Comparison of ENCODE assay signal across 17 cellular contexts in the genomic region with DNA sequence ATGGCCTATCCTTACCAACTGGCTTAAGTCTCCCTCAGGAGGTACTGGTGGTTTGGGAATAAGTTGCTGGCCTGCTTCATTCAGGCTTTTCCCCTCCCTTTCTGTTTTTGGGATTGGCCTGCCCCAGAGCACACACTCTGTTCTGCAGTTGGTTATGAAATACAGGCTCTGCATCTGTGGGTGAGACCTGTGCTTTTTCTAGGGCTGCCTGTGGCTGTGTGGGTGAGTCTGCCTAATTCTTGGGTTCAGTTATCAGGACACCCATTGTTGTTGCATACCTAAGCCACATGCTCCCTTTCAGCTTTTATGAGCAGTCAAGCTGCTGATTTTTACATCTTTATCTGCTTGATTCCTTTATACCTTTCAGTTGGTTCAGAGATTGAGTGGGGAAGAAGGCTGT. TPM values are rescaled to one million over a fixed set of nuclear protein-coding genes. Genes with fewer than 3 reads are reported as not detected.
DNase-seq lines count a peak whose midpoint lies in the region; ATAC-seq and TF ChIP-seq lines count a peak whose summit lies in the region.
"Had no signal": no experiment of that assay in that cellular context is flagged by ENCODE, and none has a peak within 500 bp of the region (broad histone marks: within the 10 kb centered on the region; RNA-seq: fewer than 3 reads in every experiment).

No MANE protein-coding gene starts in this region.

- H3K4me2 ChIP-seq in IMR-90 (ENCODE audit: low read depth, low read length), result no peak overlapping the region
- no peak overlapping the region for H3K4me2 ChIP-seq in smooth muscle cell
- H3K4me2 ChIP-seq in MM.1S (ENCODE audit: low read depth, low read length), result no peak overlapping the region

- H3K4me3 ChIP-seq in IMR-90 (ENCODE audit: insufficient read depth, low read depth, low read length) (no peak overlapping the region), smooth muscle cell (no peak overlapping the region), MM.1S (ENCODE audit: low read length) (no peak overlapping the region)
- H3K4me3 ChIP-seq: SK-N-MC had no signal

- H3K9me3 Mint-ChIP-seq in activated T-cell treated with anti-CD3 and anti-CD28 coated beads, Interleukin-2, amount 50 U/mL, for 72 hours, result no peaks in the 10 kb centered on the region

- TF ChIP-seq RAD21 in IMR-90 (IDR thresholded peaks at IDR 0.05; ENCODE audit: low read length), result no peak

- no peaks in the 10 kb centered on the region for H3K9me2 ChIP-seq in MM.1S (replicated peaks; ENCODE audit: insufficient read depth, low read length)

- H3K56ac ChIP-seq in IMR-90 (ENCODE audit: extremely low read depth, insufficient read depth, low read length), result no peak overlapping the region

- POLR2A ChIA-PET in IMR-90 (lab: Charles Lee; ENCODE audit: unreplicated experiment), result no interaction called here

- no TSS peak for BruUV-seq in IMR-90 (replicated peaks; lab: Mats Ljungman, UMichigan)

- H3K27ac Mint-ChIP-seq in activated T-cell treated with anti-CD3 and anti-CD28 coated beads, Interleukin-2, amount 50 U/mL, for 72 hours, result no peak overlapping the region

- H4K5ac ChIP-seq in IMR-90 (ENCODE audit: low read depth, low read length), result no peak overlapping the region

- CTCF ChIA-PET in IMR-90 (lab: Yijun Ruan, JAX), result no interaction called here

- no peak overlapping the region for H3K9ac ChIP-seq in IMR-90 (ENCODE audit: low read depth, low read length)
- H3K9ac ChIP-seq in smooth muscle cell (ENCODE audit: low read depth), result no peak overlapping the region
- H3K9ac ChIP-seq in MM.1S (ENCODE audit: low read length), result no peak overlapping the region

- no peak overlapping the region for H2AFZ ChIP-seq in IMR-90 (replicated peaks; ENCODE audit: low read length, poor library complexity)
- H2AFZ ChIP-seq in smooth muscle cell (ENCODE audit: low read depth), result no peak overlapping the region
- no peak overlapping the region for H2AFZ ChIP-seq in MM.1S (ENCODE audit: low read length)

- no peak for TF ChIP-seq POLR2A in IMR-90 (IDR thresholded peaks at IDR 0.05; ENCODE audit: low read depth, low read length)

- peaks cover 6% of the 10 kb centered on the region for H3K4me1 Mint-ChIP-seq in activated T-cell treated with anti-CD3 and anti-CD28 coated beads, Interleukin-2, amount 50 U/mL, for 72 hours (ENCODE audit: low read depth)

- no peaks in the 10 kb centered on the region for H4K20me1 ChIP-seq in IMR-90 (ENCODE audit: insufficient read depth, low read length)
- H4K20me1 ChIP-seq in smooth muscle cell (ENCODE audit: low read depth), result no peaks in the 10 kb centered on the region
- H4K20me1 ChIP-seq in MM.1S (ENCODE audit: insufficient read depth, low read length), result no peaks in the 10 kb centered on the region

- no peak overlapping the region for H3K18ac ChIP-seq in IMR-90 (ENCODE audit: low read depth, low read length)

- no peak for ATAC-seq in IMR-90 (ENCODE audit: low read depth)
- ATAC-seq in activated T-cell treated with anti-CD3 and anti-CD28 coated beads, Interleukin-2, amount 50 U/mL, for 72 hours (replicated peaks in 1 of 2), result no peak

- H3F3A ChIP-seq in smooth muscle cell (ENCODE audit: low read depth) (no peaks in the 10 kb centered on the region), MM.1S (ENCODE audit: insufficient read depth, low read length) (no peaks in the 10 kb centered on the region)

- peaks cover 9% of the 10 kb centered on the region for H3K9me1 ChIP-seq in IMR-90 (ENCODE audit: insufficient read depth, low read length)

- no peaks in the 10 kb centered on the region for H3K9me3 ChIP-seq in IMR-90 (ENCODE audit: control insufficient read depth, insufficient read depth, low read length)
- no peaks in the 10 kb centered on the region for H3K9me3 ChIP-seq in smooth muscle cell (replicated peaks; ENCODE audit: low read depth)
- H3K9me3 ChIP-seq in MM.1S (replicated peaks; ENCODE audit: insufficient read depth, low read length), result no peaks in the 10 kb centered on the region
- H3K9me3 ChIP-seq: BE2C had no signal

- H3K4me1 ChIP-seq in IMR-90 (ENCODE audit: control insufficient read depth, insufficient read depth, low read length) (peaks cover 4% of the 10 kb centered on the region), smooth muscle cell (ENCODE audit: low read depth) (no peaks in the 10 kb centered on the region), MM.1S (ENCODE audit: low read length) (no peaks in the 10 kb centered on the region)
- H3K4me1 ChIP-seq: BE2C had no signal

- in situ Hi-C loops in IMR-90 (cut with MboI; ENCODE audit: low sequenced_read_pairs), result loop anchor here (25.0 kb wide), 1 partner anchor 655 kb away; no protein-coding TSS in a partner anchor

- H2BK20ac ChIP-seq in IMR-90 (ENCODE audit: low read depth, low read length), result no peak overlapping the region

- H2BK120ac ChIP-seq in IMR-90 (ENCODE audit: low read depth, low read length), result no peak overlapping the region

- H3K14ac ChIP-seq in IMR-90 (replicated peaks; ENCODE audit: low read depth, low read length), result no peak overlapping the region

- H4K91ac ChIP-seq in IMR-90 (ENCODE audit: insufficient read depth, low read depth, low read length), result no peak overlapping the region

- H3K36me3 ChIP-seq in IMR-90 (ENCODE audit: control insufficient read depth, insufficient read depth, low read length), result no peaks in the 10 kb centered on the region
- H3K36me3 ChIP-seq in smooth muscle cell (ENCODE audit: low read depth), result no peaks in the 10 kb centered on the region
- H3K36me3 ChIP-seq in MM.1S (replicated peaks; ENCODE audit: insufficient read depth, low read length), result no peaks in the 10 kb centered on the region
- H3K36me3 ChIP-seq: BE2C had no signal

- H2AK9ac ChIP-seq in IMR-90 (replicated peaks; ENCODE audit: low read depth, low read length, poor library complexity), result no peak overlapping the region

- TF ChIP-seq CTCF in IMR-90 (conservative IDR thresholded peaks at IDR 0.05; ENCODE audit: low read depth, low read length) (no peak), smooth muscle cell (IDR thresholded peaks at IDR 0.05; ENCODE audit: borderline replicate concordance, insufficient read depth, poor library complexity, severe bottlenecking) (no peak), MM.1S (IDR thresholded peaks at IDR 0.05; ENCODE audit: low read length) (no peak)

- H3K79me2 ChIP-seq in smooth muscle cell (ENCODE audit: low read depth) (no peaks in the 10 kb centered on the region), MM.1S (ENCODE audit: low read length) (no peaks in the 10 kb centered on the region)

- H3K79me1 ChIP-seq in IMR-90 (ENCODE audit: low read depth in 1 of 2, low read length in 2 of 2), result no peaks in the 10 kb centered on the region

- no peak overlapping the region for H3K23ac ChIP-seq in IMR-90 (ENCODE audit: low read depth, low read length)

- H2BK15ac ChIP-seq in IMR-90 (ENCODE audit: low read depth, low read length), result no peak overlapping the region

- dilution Hi-C loops in IMR-90 (cut with HindIII; ENCODE audit: low sequenced_read_pairs, unreplicated experiment), result no loop called here

- no peak overlapping the region for H3K4me3 Mint-ChIP-seq in activated T-cell treated with anti-CD3 and anti-CD28 coated beads, Interleukin-2, amount 50 U/mL, for 72 hours

- DNase-seq in IMR-90, result peak; percentile 1
- no peak for DNase-seq in epithelial cell of prostate (ENCODE audit: low read depth, low spot score)
- peak; percentile 42 for DNase-seq in myocyte (ENCODE audit: low read depth)
- DNase-seq in smooth muscle cell (lab: John Stamatoyannopoulos, UW; ENCODE audit: unreplicated experiment), result no peak
- no peak for DNase-seq in activated T-cell treated with anti-CD3 and anti-CD28 coated beads, Interleukin-2, amount 50 U/mL, for 72 hours
- no peak for DNase-seq in MM.1S
- no peak for DNase-seq in activated gamma-delta T cell (lab: John Stamatoyannopoulos, UW)
- DNase-seq: BE2C, GF-D8, Kasumi-1, NCI-H187, NCI-H2107, NCI-H526 treated with DMSO at 0.1 percent for 48 hours, SHP77 treated with DMSO at 0.1 percent for 48 hours had no signal

- H3K27me3 ChIP-seq in IMR-90 (ENCODE audit: control insufficient read depth, insufficient read depth, low read length), result no peaks in the 10 kb centered on the region
- no peaks in the 10 kb centered on the region for H3K27me3 ChIP-seq in smooth muscle cell (ENCODE audit: low read depth)
- no peaks in the 10 kb centered on the region for H3K27me3 ChIP-seq in MM.1S (replicated peaks; ENCODE audit: insufficient read depth, low read length)
- H3K27me3 ChIP-seq: BE2C had no signal

- H2AK5ac ChIP-seq in IMR-90 (ENCODE audit: low read depth, low read length), result no peak overlapping the region

- no peaks in the 10 kb centered on the region for H3K36me3 Mint-ChIP-seq in activated T-cell treated with anti-CD3 and anti-CD28 coated beads, Interleukin-2, amount 50 U/mL, for 72 hours (ENCODE audit: insufficient read depth in 2 of 2)

- intact Hi-C loops in IMR-90 (cut with micrococcal nuclease), result no loop called here

- no peaks in the 10 kb centered on the region for H3K27me3 Mint-ChIP-seq in activated T-cell treated with anti-CD3 and anti-CD28 coated beads, Interleukin-2, amount 50 U/mL, for 72 hours (ENCODE audit: low read depth)

- no peak overlapping the region for H4K8ac ChIP-seq in IMR-90 (ENCODE audit: low read depth in 2 of 2, low read length in 2 of 2)

- H2BK5ac ChIP-seq in IMR-90 (ENCODE audit: low read depth, low read length, poor library complexity, severe bottlenecking), result no peak overlapping the region

- H3K27ac ChIP-seq in IMR-90 (ENCODE audit: insufficient read depth, low read length) (no peak overlapping the region), epithelial cell of prostate (peak overlapping the region; percentile 94), smooth muscle cell (ENCODE audit: low read depth) (peak overlapping the region; percentile 4), MM.1S (ENCODE audit: low read length) (no peak overlapping the region)
- H3K27ac ChIP-seq: RWPE1, SK-N-MC had no signal

- no peak overlapping the region for H3K4ac ChIP-seq in IMR-90 (ENCODE audit: low read depth, low read length)

TF ChIP-seq in IMR-90, 13 proteins besides CTCF, POLR2A, EP300 and RAD21 (continues in another document):
- TF ChIP-seq CEBPB (IDR thresholded peaks at IDR 0.05; ENCODE audit: low read depth, low read length) (no peak), BHLHE40 (IDR thresholded peaks at IDR 0.05; ENCODE audit: low read depth, low read length) (no peak), MXI1 (IDR thresholded peaks at IDR 0.05; ENCODE audit: borderline replicate concordance, low read depth, low read length) (no peak)

RNA-seq across cellular contexts. Expression of gene CWH43, which starts 19.0 kb away (rescaled TPM):
- total RNA-seq in IMR-90 (2012; rRNA removed) (not detected in 2 replicates), myocyte (not detected in 2 replicates), smooth muscle cell (2.1 and 7.2 TPM in 2 replicates)
- polyA plus RNA-seq in IMR-90 (2012; rRNA removed) (not detected in 2 replicates), smooth muscle cell (0.50 and 0.83 TPM in 2 replicates)
- not detected in 2 replicates for polyA plus RNA-seq in IMR-90 (2012; cell fraction: cytosol; rRNA removed)
- not detected in 2 replicates for polyA plus RNA-seq in IMR-90 (2012; cell fraction: nucleus; rRNA removed; ENCODE audit: low replicate concordance)
- not detected for polyA plus RNA-seq in myocyte (2012)
- not detected for total RNA-seq in activated T-cell treated with anti-CD3 and anti-CD28 coated beads, Interleukin-2, amount 50 U/mL, for 72 hours
- total RNA-seq: MCF 10A had no signal

Comparison
In these comparisons a context has a peak if more than half of its experiments do, and no peak if none do; other contexts are left out.
1. DNase-seq: peak in IMR-90 (single experiment) and myocyte (single experiment); none in epithelial cell of prostate (single experiment), smooth muscle cell (single experiment), activated T-cell treated with anti-CD3 and anti-CD28 coated beads, Interleukin-2, amount 50 U/mL, for 72 hours (0 of 2), MM.1S (single experiment) and activated gamma-delta T cell (single experiment).
2. H3K27ac ChIP-seq: peak in epithelial cell of prostate (single experiment) and smooth muscle cell (single experiment); none in IMR-90 (single experiment) and MM.1S (single experiment).